8 cellular contexts compared by ENCODE assay signal in the genomic region with DNA sequence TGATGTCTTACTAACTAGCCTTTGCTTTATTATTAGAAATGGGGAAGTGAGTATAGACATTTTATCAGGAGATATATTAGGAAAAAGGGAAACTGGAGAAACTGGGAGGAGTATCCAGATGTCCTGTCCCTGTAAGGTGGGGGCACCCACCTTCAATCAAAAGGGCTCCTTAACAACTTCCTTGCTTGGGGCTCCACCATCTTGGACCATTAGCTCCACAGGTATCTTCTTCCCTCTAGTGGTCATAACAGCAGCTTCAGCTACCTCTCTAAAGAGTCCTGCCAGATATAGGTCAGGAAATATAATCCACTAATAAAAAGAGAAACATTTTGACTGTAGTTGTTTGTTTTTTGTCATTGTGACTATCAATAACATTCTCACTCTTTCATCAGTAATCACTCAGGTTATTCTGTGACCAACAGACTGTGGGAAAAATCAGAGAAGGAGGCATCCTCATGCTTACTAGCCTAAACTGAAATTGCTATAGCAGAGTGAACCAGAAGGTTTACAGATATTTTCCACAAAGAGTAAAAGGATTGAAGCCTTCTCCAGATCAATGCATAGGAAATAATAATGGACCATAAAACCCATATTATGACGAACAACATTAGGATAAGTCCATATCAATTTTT.
DNase-seq lines count a peak whose midpoint lies in the region; TF ChIP-seq lines count a peak whose summit lies in the region.

No MANE protein-coding gene starts in this region.

- no peak overlapping the region for H3K27ac ChIP-seq in MM.1S (ENCODE audit: low read length)

- H3K9me3 ChIP-seq in MM.1S (replicated peaks; ENCODE audit: insufficient read depth, low read length): no peaks in the 10 kb centered on the region

- peak; percentile 12 for DNase-seq in SIG-M5 treated with dmso at 0.1 percent for 504 hours (lab: John Stamatoyannopoulos, UW; ENCODE audit: unreplicated experiment)
- no peak for DNase-seq in SIG-M5 (lab: John Stamatoyannopoulos, UW)
- peak; percentile 20 for DNase-seq in HFF-Myc (ENCODE audit: extremely low read depth, low read depth)
- DNase-seq in MM.1S: peak; percentile 68
- peak; percentile 83 for DNase-seq in choroid plexus epithelial cell (ENCODE audit: low read depth)
- no peak for DNase-seq in stimulated activated CD4-positive, alpha-beta T cell treated with anti-CD3 and anti-CD28 coated beads, Interleukin-2, amount 100 ng/mL, for 48 hours
- no peak for DNase-seq in T1000 (lab: John Stamatoyannopoulos, UW)
- no peak for DNase-seq in inferior parietal cortex (ENCODE audit: extremely low spot score)

- H3K9me2 ChIP-seq in MM.1S (replicated peaks; ENCODE audit: insufficient read depth, low read length): no peaks in the 10 kb centered on the region

- peak; percentile 79 for TF ChIP-seq CTCF in HFF-Myc (IDR thresholded peaks at IDR 0.05; ENCODE audit: low read depth, low read length, missing control alignments)
- TF ChIP-seq CTCF in MM.1S (IDR thresholded peaks at IDR 0.05; ENCODE audit: low read length): peak; percentile 89
- peak; percentile 88 for TF ChIP-seq CTCF in choroid plexus epithelial cell (conservative IDR thresholded peaks at IDR 0.05; ENCODE audit: low read depth, low read length)

- no peaks in the 10 kb centered on the region for H3K36me3 ChIP-seq in MM.1S (replicated peaks; ENCODE audit: insufficient read depth, low read length)

- no peak overlapping the region for H3K4me2 ChIP-seq in MM.1S (ENCODE audit: low read depth, low read length)

- H3K4me3 ChIP-seq in HFF-Myc (replicated peaks; ENCODE audit: low read depth, low read length) (no peak overlapping the region), MM.1S (ENCODE audit: low read length) (no peak overlapping the region), choroid plexus epithelial cell (ENCODE audit: low read depth, low read length) (no peak overlapping the region)

- no peaks in the 10 kb centered on the region for H3K79me2 ChIP-seq in MM.1S (ENCODE audit: low read length)

- H2AFZ ChIP-seq in MM.1S (ENCODE audit: low read length): 0 out of 2 replicates have a peak overlapping the region, but pooled peaks have one; percentile 35

- no peaks in the 10 kb centered on the region for H3K27me3 ChIP-seq in MM.1S (replicated peaks; ENCODE audit: insufficient read depth, low read length)

- no peak overlapping the region for H3K9ac ChIP-seq in MM.1S (ENCODE audit: low read length)

- peaks cover 25% of the 10 kb centered on the region for H3K4me1 ChIP-seq in MM.1S (ENCODE audit: low read length)

- no peaks in the 10 kb centered on the region for H4K20me1 ChIP-seq in MM.1S (ENCODE audit: insufficient read depth, low read length)

- no peaks in the 10 kb centered on the region; the same call in 1 of the 2 replicates for H3F3A ChIP-seq in MM.1S (ENCODE audit: insufficient read depth, low read length)

Comparison
In these comparisons a context has a peak if more than half of its experiments do, and no peak if none do; other contexts are left out.
1. DNase-seq: peak in SIG-M5 treated with dmso at 0.1 percent for 504 hours (single experiment), HFF-Myc (single experiment), MM.1S (single experiment) and choroid plexus epithelial cell (single experiment); none in SIG-M5 (single experiment), stimulated activated CD4-positive, alpha-beta T cell treated with anti-CD3 and anti-CD28 coated beads, Interleukin-2, amount 100 ng/mL, for 48 hours (0 of 2), T1000 (single experiment) and inferior parietal cortex (single experiment).
2. Peak in every context shown above with its lines, with median percentiles within 50 percentile points of each other: CTCF ChIP-seq.